Comparison of ENCODE assay signal across 9 cellular contexts in genomic region chr1:114508386-114508898, GRCh38. TPM values are rescaled to one million over a fixed set of nuclear protein-coding genes. Genes with fewer than 3 reads are reported as not detected.
A peak's percentile ranks its signal among the peaks of the same experiment; 100 is the strongest.
DNase-seq lines count a peak whose midpoint lies in the region; ATAC-seq and TF ChIP-seq lines count a peak whose summit lies in the region.
"Had no signal": no experiment of that assay in that cellular context is flagged by ENCODE, and none has a peak within 500 bp of the region (broad histone marks: within the 10 kb centered on the region; RNA-seq: fewer than 3 reads in every experiment).

No MANE protein-coding gene starts in this region.

- peaks cover 0 to 5% of the 10 kb centered on the region in 2 donors for H3K27me3 Mint-ChIP-seq in CD8-positive, alpha-beta memory T cell
- H3K27me3 Mint-ChIP-seq in chondrocyte (ENCODE audit: low read depth) (no peaks in the 10 kb centered on the region), natural killer cell (ENCODE audit: low read depth in 2 of 2) (no peaks in the 10 kb centered on the region)

- peaks cover 72 to 83% (median 80%) of the 10 kb centered on the region in 3 donors for H3K4me1 Mint-ChIP-seq in CD8-positive, alpha-beta memory T cell
- peaks cover 57% of the 10 kb centered on the region for H3K4me1 Mint-ChIP-seq in chondrocyte (ENCODE audit: low read depth)
- H3K4me1 Mint-ChIP-seq in natural killer cell: peaks cover 66 to 70% of the 10 kb centered on the region in 2 donors

- POLR2A ChIA-PET in CD8-positive, alpha-beta memory T cell (lab: Charles Lee): interaction anchor here (1.0 kb wide), 1 partner anchor 41 kb away, joined by 3 read pairs; no protein-coding TSS in a partner anchor

- H3K79me2 ChIP-seq in KMS-11 (ENCODE audit: insufficient read depth, low read depth): peaks cover 69% of the 10 kb centered on the region

- H3K27me3 ChIP-seq in CD8-positive, alpha-beta memory T cell (ENCODE audit: insufficient read depth, low read length, poor library complexity, severe bottlenecking): no peaks in the 10 kb centered on the region
- no peaks in the 10 kb centered on the region for H3K27me3 ChIP-seq in KMS-11 (ENCODE audit: insufficient read depth, low read depth)

- no peak overlapping the region for H3K9ac ChIP-seq in KMS-11

- ATAC-seq in natural killer cell: no peak
- ATAC-seq in GM21528 (IDR thresholded peaks at IDR 0.05; ENCODE audit: low FRiP score, unreplicated experiment): no peak

- H4K20me1 ChIP-seq in KMS-11 (ENCODE audit: insufficient read depth): 0 out of 2 replicates have a peak, but pooled peaks cover 13% of the 10 kb centered on the region

- peaks cover 56% of the 10 kb centered on the region for H3K4me1 ChIP-seq in CD8-positive, alpha-beta memory T cell (ENCODE audit: insufficient read depth, low read length)
- H3K4me1 ChIP-seq in KMS-11 (ENCODE audit: low read depth, poor library complexity, severe bottlenecking): peaks cover 30% of the 10 kb centered on the region

- no peaks in the 10 kb centered on the region for H3K9me3 Mint-ChIP-seq in CD8-positive, alpha-beta memory T cell
- H3K9me3 Mint-ChIP-seq in chondrocyte (ENCODE audit: low read depth) (no peaks in the 10 kb centered on the region), natural killer cell (no peaks in the 10 kb centered on the region)

- no peaks in the 10 kb centered on the region for H3K9me3 ChIP-seq in CD8-positive, alpha-beta memory T cell (ENCODE audit: low read length)

- H3K4me3 Mint-ChIP-seq in CD8-positive, alpha-beta memory T cell: peak overlapping the region; percentile 80 to 100 (median 93)
- H3K4me3 Mint-ChIP-seq in chondrocyte (ENCODE audit: unreplicated experiment) (peak overlapping the region; percentile 93), natural killer cell (peak overlapping the region; percentile 97)

- peak overlapping the region; percentile 10 to 88 (median 74) for H3K27ac Mint-ChIP-seq in CD8-positive, alpha-beta memory T cell
- H3K27ac Mint-ChIP-seq in chondrocyte (ENCODE audit: unreplicated experiment) (no peak overlapping the region), natural killer cell (peak overlapping the region; percentile 84 to 100)

- intact Hi-C loops in natural killer cell (cut with micrococcal nuclease): loop anchor here (2.0 to 5.0 kb wide), 3 partner anchors 20 to 576 kb away; no protein-coding TSS in a partner anchor

- H3K36me3 Mint-ChIP-seq in CD8-positive, alpha-beta memory T cell: peaks cover 0 to 47% (median 7%) of the 10 kb centered on the region in 3 donors
- H3K36me3 Mint-ChIP-seq in chondrocyte (ENCODE audit: low read depth) (no peaks in the 10 kb centered on the region), natural killer cell (no peaks in the 10 kb centered on the region)

- TF ChIP-seq CTCF in KMS-11 (conservative IDR thresholded peaks at IDR 0.05; ENCODE audit: low read depth, low read length) (no peak), chondrocyte (IDR thresholded peaks at IDR 0.05) (no peak), natural killer cell (IDR thresholded peaks at IDR 0.05) (no peak)

- no peaks in the 10 kb centered on the region for H3K36me3 ChIP-seq in CD8-positive, alpha-beta memory T cell (ENCODE audit: insufficient read depth, low read length)
- H3K36me3 ChIP-seq in KMS-11 (ENCODE audit: insufficient read depth): no peaks in the 10 kb centered on the region

- H3K4me2 ChIP-seq in KMS-11: peak overlapping the region; percentile 96; the same call in 1 of the 2 replicates

- CTCF ChIA-PET in CD8-positive, alpha-beta memory T cell (lab: Charles Lee): interaction anchor here (1.7 kb wide), 1 partner anchor 40 kb away, joined by 3 read pairs; no protein-coding TSS in a partner anchor

- H3K27ac ChIP-seq in CD8-positive, alpha-beta memory T cell (ENCODE audit: low read depth, low read length): no peak overlapping the region
- no peak overlapping the region for H3K27ac ChIP-seq in KMS-11

- H2AFZ ChIP-seq in KMS-11 (ENCODE audit: low read depth): no peak overlapping the region

- H3K4me3 ChIP-seq in CD8-positive, alpha-beta memory T cell (ENCODE audit: low read length): no peak overlapping the region
- H3K4me3 ChIP-seq in KMS-11 (IDR thresholded peaks at IDR 0.05; ENCODE audit: insufficient read depth, low read depth, low read length): no peak overlapping the region

- DNase-seq in CD8-positive, alpha-beta memory T cell: no peak
- no peak for DNase-seq in chondrocyte (ENCODE audit: low spot score)
- DNase-seq in natural killer cell: no peak
- no peak for DNase-seq in NCI-H82 treated with DMSO at 0.1 percent for 48 hours (lab: John Stamatoyannopoulos, UW; ENCODE audit: unreplicated experiment)
- DNase-seq in DMS53 (lab: John Stamatoyannopoulos, UW): no peak
- DNase-seq in NCI-H1417 (lab: John Stamatoyannopoulos, UW): no peak
- DNase-seq: activated CD4-positive, alpha-beta T cell treated with anti-CD3 and anti-CD28 coated beads for 1 hour had no signal

RNA-seq across cellular contexts. Expression of gene TRIM33, which starts 2.6 kb away (rescaled TPM):
- 10 to 100 TPM; 32.0 to 35.6 TPM for total RNA-seq in CD8-positive, alpha-beta memory T cell
- polyA plus RNA-seq in CD8-positive, alpha-beta memory T cell: 45.3 TPM
- total RNA-seq in chondrocyte (24.0 to 28.7 TPM (median 24.0 TPM) in 3 replicates), natural killer cell (10 to 100 TPM; 70.6 to 91.5 (median 86.1) TPM)
